Comparison of ENCODE assay signal across 31 cellular contexts in the genomic region with DNA sequence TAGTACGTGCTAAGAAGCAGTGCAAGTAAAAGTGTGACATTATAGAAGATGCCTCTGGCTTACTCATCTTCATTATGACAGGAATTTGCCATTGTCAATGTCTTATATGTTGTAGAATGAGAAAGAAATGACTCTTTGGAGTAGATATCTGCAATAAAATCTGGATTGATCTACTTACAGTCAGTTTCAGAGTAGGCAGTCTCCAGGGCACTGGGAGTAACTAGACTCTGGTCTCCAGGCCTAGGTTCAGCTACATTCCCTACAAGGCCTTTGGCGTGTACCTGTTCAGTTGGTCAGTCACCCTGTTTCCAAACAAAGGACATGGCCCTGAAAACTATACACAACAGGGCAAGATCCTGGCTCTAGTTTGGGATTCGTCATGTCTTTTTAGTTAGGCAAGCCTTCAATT.
DNase-seq lines count a peak whose midpoint lies in the region; ATAC-seq, FAIRE-seq and TF ChIP-seq lines count a peak whose summit lies in the region.
"Had no signal": no experiment of that assay in that cellular context is flagged by ENCODE, and none has a peak within 500 bp of the region (broad histone marks: within the 10 kb centered on the region; RNA-seq: fewer than 3 reads in every experiment).

No MANE protein-coding gene starts in this region.

- peaks cover 37% of the 10 kb centered on the region for H3K4me1 ChIP-seq in keratinocyte (ENCODE audit: control insufficient read depth, extremely low read depth, insufficient read depth, low read length)

- H3K36me3 Mint-ChIP-seq in activated CD4-positive, alpha-beta T cell treated with anti-CD3 and anti-CD28 coated beads for 36 hours (ENCODE audit: low read depth) = no peaks in the 10 kb centered on the region
- H3K36me3 Mint-ChIP-seq in activated CD4-positive, alpha-beta T cell treated with anti-CD3 and anti-CD28 coated beads, Interleukin-2, amount 10 ng/mL, durations not matched to agents 7 days and 5 days (ENCODE audit: low read depth) = peaks cover 3% of the 10 kb centered on the region

- H3K4me3 ChIP-seq in keratinocyte (ENCODE audit: control insufficient read depth in 2 of 3, extremely low read depth in 1 of 3, insufficient read depth in 2 of 3, low read depth in 1 of 3, low read length in 3 of 3) = no peak overlapping the region
- H3K4me3 ChIP-seq: esophagus squamous epithelium, K562, left ventricle myocardium inferior, neural progenitor cell, pancreas, skin epidermis, tibial nerve had no signal

- DNase-seq in activated CD4-positive, alpha-beta T cell treated with anti-CD3 and anti-CD28 coated beads for 36 hours = no peak
- no peak for DNase-seq in activated CD4-positive, alpha-beta T cell treated with anti-CD3 and anti-CD28 coated beads, Interleukin-2, amount 10 ng/mL, durations not matched to agents 7 days and 5 days
- peak; percentile 17 for DNase-seq in stimulated activated CD4-positive, alpha-beta T cell treated with anti-CD3 and anti-CD28 coated beads, Interleukin-1b, Interleukin-23, amount 100 ng/mL, for 48 hours
- DNase-seq in stimulated activated CD4-positive, alpha-beta T cell treated with anti-CD3 and anti-CD28 coated beads, Interleukin-4, amount 100 ng/mL, for 1 hour = no peak
- DNase-seq in keratinocyte (ENCODE audit: low read depth, low spot score) = no peak
- no peak for DNase-seq in anterior cingulate cortex (lab: John Stamatoyannopoulos, UW)
- DNase-seq: 8988T; activated CD8-positive, alpha-beta memory T cell treated with anti-CD3 and anti-CD28 coated beads, Interleukin-2, amount 50 U/mL, for 4 hours; activated gamma-delta T cell; brain microvascular endothelial cell; COR-L47; esophagus squamous epithelium; foreskin keratinocyte; head of caudate nucleus; left ventricle myocardium inferior; NCI-H1092 treated with DMSO at 0.1 percent for 48 hours; NCI-H1694 treated with DMSO at 0.1 percent for 48 hours; NCI-H446 treated with DMSO at 0.1 percent for 48 hours; NCI-H82; pancreas; retina had no signal

- POLR2A ChIA-PET in activated CD4-positive, alpha-beta T cell treated with anti-CD3 and anti-CD28 coated beads for 36 hours (lab: Charles Lee) = interaction anchor here (0.6 kb wide), 1 partner anchor 19 kb away, joined by 3 read pairs; no protein-coding TSS in a partner anchor
- POLR2A ChIA-PET in activated CD4-positive, alpha-beta T cell treated with anti-CD3 and anti-CD28 coated beads, Interleukin-2, amount 10 ng/mL, durations not matched to agents 7 days and 5 days (lab: Charles Lee) = no interaction called here

- H3K79me2 ChIP-seq in keratinocyte (ENCODE audit: control insufficient read depth, insufficient read depth, low read length) = no peaks in the 10 kb centered on the region

- H3K27me3 ChIP-seq in keratinocyte (ENCODE audit: control insufficient read depth, extremely low read depth, insufficient read depth, low read length) = no peaks in the 10 kb centered on the region
- H3K27me3 ChIP-seq: brain microvascular endothelial cell, esophagus squamous epithelium, foreskin keratinocyte, neural progenitor cell, pancreas, tibial nerve had no signal

- no peak for TF ChIP-seq CTCF in keratinocyte (optimal IDR thresholded peaks at IDR 0.05 in 1 of 3, IDR thresholded peaks at IDR 0.05 in 1 of 3, conservative IDR thresholded peaks at IDR 0.05 in 1 of 3; ENCODE audit: extremely low read depth in 1 of 3, insufficient read depth in 2 of 3, low read length in 3 of 3)

- CTCF ChIA-PET in activated CD4-positive, alpha-beta T cell treated with anti-CD3 and anti-CD28 coated beads for 36 hours (lab: Charles Lee) = interaction anchor here (0.7 to 2.9 kb wide), 6 partner anchors 15 to 587 kb away, joined by 3 to 12 read pairs (median 4); no protein-coding TSS in a partner anchor
- CTCF ChIA-PET in activated CD4-positive, alpha-beta T cell treated with anti-CD3 and anti-CD28 coated beads, Interleukin-2, amount 10 ng/mL, durations not matched to agents 7 days and 5 days (lab: Charles Lee) = no interaction called here

- intact Hi-C loops in activated CD4-positive, alpha-beta T cell treated with anti-CD3 and anti-CD28 coated beads for 36 hours (cut with DNase I, micrococcal nuclease) = no loop called here

- no peaks in the 10 kb centered on the region for H4K20me1 ChIP-seq in keratinocyte (ENCODE audit: control insufficient read depth, extremely low read depth, insufficient read depth, low read length)

- H3K9me3 ChIP-seq in keratinocyte (ENCODE audit: control insufficient read depth, low read depth, low read length) = no peaks in the 10 kb centered on the region
- H3K9me3 ChIP-seq: esophagus squamous epithelium, left ventricle myocardium inferior, pancreas, tibial nerve had no signal

- no peaks in the 10 kb centered on the region for H3K36me3 ChIP-seq in keratinocyte (ENCODE audit: control insufficient read depth in 2 of 2, extremely low read depth in 1 of 2, insufficient read depth in 2 of 2, low read length in 2 of 2)
- H3K36me3 ChIP-seq: brain microvascular endothelial cell, esophagus squamous epithelium, left ventricle myocardium inferior, neural progenitor cell, pancreas, tibial nerve had no signal

- H3K27ac Mint-ChIP-seq in activated CD4-positive, alpha-beta T cell treated with anti-CD3 and anti-CD28 coated beads for 36 hours = peak overlapping the region; percentile 28
- H3K27ac Mint-ChIP-seq in activated CD4-positive, alpha-beta T cell treated with anti-CD3 and anti-CD28 coated beads, Interleukin-2, amount 10 ng/mL, durations not matched to agents 7 days and 5 days = no peak overlapping the region

- H2AFZ ChIP-seq in keratinocyte (ENCODE audit: control insufficient read depth, low read length) = no peak overlapping the region
- H2AFZ ChIP-seq: neural progenitor cell had no signal

- no peaks in the 10 kb centered on the region for H3K9me1 ChIP-seq in keratinocyte (ENCODE audit: control insufficient read depth, extremely low read depth, insufficient read depth, low read length)

- FAIRE-seq in keratinocyte (lab: Jason Lieb, UNC) = peak; percentile 60
- FAIRE-seq: GM12892, islet of Langerhans, K562, pancreas had no signal

- no peaks in the 10 kb centered on the region for H3K27me3 Mint-ChIP-seq in activated CD4-positive, alpha-beta T cell treated with anti-CD3 and anti-CD28 coated beads for 36 hours
- H3K27me3 Mint-ChIP-seq in activated CD4-positive, alpha-beta T cell treated with anti-CD3 and anti-CD28 coated beads, Interleukin-2, amount 10 ng/mL, durations not matched to agents 7 days and 5 days = no peaks in the 10 kb centered on the region

- H3K4me1 Mint-ChIP-seq in activated CD4-positive, alpha-beta T cell treated with anti-CD3 and anti-CD28 coated beads for 36 hours = peaks cover 23% of the 10 kb centered on the region
- peaks cover 2% of the 10 kb centered on the region for H3K4me1 Mint-ChIP-seq in activated CD4-positive, alpha-beta T cell treated with anti-CD3 and anti-CD28 coated beads, Interleukin-2, amount 10 ng/mL, durations not matched to agents 7 days and 5 days

- dilution Hi-C loops in keratinocyte (cut with MboI; ENCODE audit: extremely low pct_ligation_motif_present, low sequenced_read_pairs) = no loop called here

- no peak overlapping the region for H3K9ac ChIP-seq in keratinocyte (ENCODE audit: control insufficient read depth, extremely low read depth, insufficient read depth, low read length)
- H3K9ac ChIP-seq: neural progenitor cell had no signal

- no peak overlapping the region for H3K4me2 ChIP-seq in keratinocyte (ENCODE audit: control insufficient read depth, extremely low read depth, insufficient read depth, low read depth, low read length)
- H3K4me2 ChIP-seq: neural progenitor cell had no signal

- H3K27ac ChIP-seq in keratinocyte (ENCODE audit: control insufficient read depth, insufficient read depth, low read length) = no peak overlapping the region
- H3K27ac ChIP-seq: brain microvascular endothelial cell, C4-2B, esophagus squamous epithelium, foreskin keratinocyte, left ventricle myocardium inferior, neural progenitor cell, tibial nerve, VCaP had no signal

- H3K4me3 Mint-ChIP-seq in activated CD4-positive, alpha-beta T cell treated with anti-CD3 and anti-CD28 coated beads for 36 hours = no peak overlapping the region
- H3K4me3 Mint-ChIP-seq in activated CD4-positive, alpha-beta T cell treated with anti-CD3 and anti-CD28 coated beads, Interleukin-2, amount 10 ng/mL, durations not matched to agents 7 days and 5 days = no peak overlapping the region
- H3K4me3 Mint-ChIP-seq: neural progenitor cell had no signal

- ATAC-seq in activated CD4-positive, alpha-beta T cell treated with anti-CD3 and anti-CD28 coated beads for 36 hours = peak; percentile 71
- ATAC-seq in HG02973 (IDR thresholded peaks at IDR 0.05; ENCODE audit: unreplicated experiment) (no peak), HG02938 (IDR thresholded peaks at IDR 0.05; ENCODE audit: unreplicated experiment) (no peak)
- ATAC-seq: foreskin keratinocyte, K562, pancreas had no signal

- no peaks in the 10 kb centered on the region for H3K9me3 Mint-ChIP-seq in activated CD4-positive, alpha-beta T cell treated with anti-CD3 and anti-CD28 coated beads for 36 hours (ENCODE audit: low read depth)
- H3K9me3 Mint-ChIP-seq in activated CD4-positive, alpha-beta T cell treated with anti-CD3 and anti-CD28 coated beads, Interleukin-2, amount 10 ng/mL, durations not matched to agents 7 days and 5 days = peaks cover 2% of the 10 kb centered on the region
